ENCODE assay signal across 16 cellular contexts in the genomic region with DNA sequence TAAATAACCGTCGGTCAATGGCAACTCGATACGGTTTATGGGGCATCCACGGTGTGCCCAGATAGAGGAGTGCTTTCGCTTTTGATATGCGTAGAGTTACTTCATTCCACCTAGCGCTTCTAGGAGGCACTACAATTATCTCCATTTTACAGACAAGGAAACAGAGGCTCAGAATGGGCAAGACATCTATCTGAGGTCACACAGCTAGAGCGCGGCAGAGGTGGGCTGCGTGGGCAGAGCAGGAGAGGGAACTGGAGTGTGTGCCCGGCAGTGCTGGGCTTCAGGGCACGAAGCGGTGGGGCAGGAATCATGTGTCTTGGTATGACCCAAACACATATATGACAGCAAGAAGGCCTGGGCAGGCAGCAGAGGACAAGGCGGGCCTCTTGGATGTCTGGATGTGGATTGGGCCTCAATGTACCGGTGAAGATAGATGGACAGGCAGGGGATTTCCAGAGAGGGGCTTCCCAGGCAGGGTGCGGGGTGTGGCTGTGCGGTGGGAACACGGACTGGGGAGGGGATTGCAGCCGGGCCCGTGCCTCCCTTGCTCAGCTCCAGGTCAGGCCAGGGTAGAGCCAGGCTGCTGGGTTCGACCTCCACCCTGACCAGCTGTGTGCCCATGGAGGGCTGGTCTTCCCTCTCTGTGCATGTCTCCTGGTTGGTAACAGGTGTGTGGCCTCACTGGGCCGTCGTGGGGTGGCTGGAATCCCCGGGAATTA. TPM values are rescaled to one million over a fixed set of nuclear protein-coding genes. Genes with fewer than 3 reads are reported as not detected.
DNase-seq lines count a peak whose midpoint lies in the region; ATAC-seq and TF ChIP-seq lines count a peak whose summit lies in the region.
"Had no signal": no experiment of that assay in that cellular context is flagged by ENCODE, and none has a peak within 500 bp of the region (broad histone marks: within the 10 kb centered on the region; RNA-seq: fewer than 3 reads in every experiment).

No MANE protein-coding gene starts in this region.

- peaks cover 4 to 20% (median 6%) of the 10 kb centered on the region in 3 donors for H3K4me1 Mint-ChIP-seq in T-cell
- H3K4me1 Mint-ChIP-seq: endodermal cell had no signal

- H3K9ac ChIP-seq in BLaER1 = no peak overlapping the region

- POLR2A ChIA-PET in OCI-LY7 (lab: Charles Lee) (no interaction called here), T-cell (lab: Charles Lee) (no interaction called here)

- CTCF ChIA-PET in OCI-LY7 (lab: Charles Lee; ENCODE audit: unreplicated experiment) = no interaction called here
- CTCF ChIA-PET in T-cell (lab: Charles Lee) = no interaction called here

- no TSS peak for BruUV-seq in OCI-LY7 (replicated peaks; lab: Mats Ljungman, UMichigan)

- in situ Hi-C loops in GM13976 (cut with MboI; ENCODE audit: low sequenced_read_pairs, unreplicated experiment) = no loop called here

- H3K9me3 Mint-ChIP-seq in T-cell = no peaks in the 10 kb centered on the region
- H3K9me3 Mint-ChIP-seq: endodermal cell had no signal

- H3K36me3 ChIP-seq in BLaER1 (no peaks in the 10 kb centered on the region), OCI-LY7 (ENCODE audit: insufficient read depth, low read length) (no peaks in the 10 kb centered on the region)
- H3K36me3 ChIP-seq: ovary had no signal

- no peaks in the 10 kb centered on the region for H3K9me2 ChIP-seq in OCI-LY7 (ENCODE audit: insufficient read depth, low read length)

- H3K4me2 ChIP-seq in BLaER1 (peak overlapping the region; percentile 57), OCI-LY7 (ENCODE audit: low read length) (peak overlapping the region; percentile 50; the same call in 1 of the 2 replicates)

- H3K27me3 Mint-ChIP-seq in T-cell = peaks cover 4 to 9% of the 10 kb centered on the region in 2 donors

- TF ChIP-seq CTCF in GM13976 (IDR thresholded peaks at IDR 0.05; ENCODE audit: borderline replicate concordance, control extremely low read depth, extremely low read depth, insufficient read depth, missing control alignments) = peak; percentile 7
- TF ChIP-seq CTCF in OCI-LY7 (conservative IDR thresholded peaks at IDR 0.05; ENCODE audit: low read length) = peak; percentile 42

- H3K4me3 ChIP-seq in BLaER1 = no peak overlapping the region
- H3K4me3 ChIP-seq in OCI-LY7 (ENCODE audit: low read depth, low read length, poor library complexity, severe bottlenecking) = peak overlapping the region; percentile 39
- H3K4me3 ChIP-seq: ovary had no signal

- ATAC-seq in T-cell (replicated peaks in 1 of 4) = no peak

- peak overlapping the region in 1 of 2 donors; percentile 6 for H3K27ac Mint-ChIP-seq in T-cell
- H3K27ac Mint-ChIP-seq: endodermal cell had no signal

- H3K27me3 ChIP-seq in BLaER1 = no peaks in the 10 kb centered on the region
- H3K27me3 ChIP-seq: ovary had no signal

- H3K9me3 ChIP-seq in BLaER1 = no peaks in the 10 kb centered on the region
- H3K9me3 ChIP-seq in OCI-LY7 (ENCODE audit: low read length) = no peaks in the 10 kb centered on the region
- H3K9me3 ChIP-seq: ovary had no signal

- H4K20me1 ChIP-seq in BLaER1 (no peaks in the 10 kb centered on the region), OCI-LY7 (ENCODE audit: insufficient read depth, low read length) (no peaks in the 10 kb centered on the region)

- peak overlapping the region; percentile 60; the same call in 1 of the 2 replicates for H3K27ac ChIP-seq in BLaER1
- no peak overlapping the region for H3K27ac ChIP-seq in OCI-LY7 (ENCODE audit: low read depth, low read length, poor library complexity, severe bottlenecking)
- H3K27ac ChIP-seq: ovary had no signal

- peaks cover 91% of the 10 kb centered on the region for H3K4me1 ChIP-seq in BLaER1
- peaks cover 24% of the 10 kb centered on the region for H3K4me1 ChIP-seq in OCI-LY7 (ENCODE audit: insufficient read depth, low read length, poor library complexity, severe bottlenecking)

- no peak overlapping the region for H3K4me3 Mint-ChIP-seq in T-cell
- H3K4me3 Mint-ChIP-seq: brain, endodermal cell had no signal

- H3K36me3 Mint-ChIP-seq in T-cell = no peaks in the 10 kb centered on the region
- H3K36me3 Mint-ChIP-seq: brain had no signal

- H2AFZ ChIP-seq in OCI-LY7 (ENCODE audit: low read length) = peak overlapping the region; percentile 28; the same call in 1 of the 2 replicates

- intact Hi-C loops in OCI-LY7 (cut with micrococcal nuclease; ENCODE audit: unreplicated experiment) = no loop called here

- DNase-seq in GM13976 (ENCODE audit: low spot score) = peak; percentile 67
- peak; percentile 25 for DNase-seq in OCI-LY7 (ENCODE audit: low spot score)
- DNase-seq in kidney tubule cell (ENCODE audit: low spot score) = peak; percentile 15
- DNase-seq in NOMO-1 treated with dmso at 0.1 percent for 144 hours (lab: John Stamatoyannopoulos, UW; ENCODE audit: unreplicated experiment) = no peak
- DNase-seq in NCI-H2029 treated with DMSO at 0.1 percent for 48 hours (lab: John Stamatoyannopoulos, UW) = no peak
- no peak for DNase-seq in T-cell
- DNase-seq in activated CD4-positive, alpha-beta T cell treated with anti-CD3 and anti-CD28 coated beads, Interleukin-2, amount 50 U/mL, for 48 hours = no peak
- DNase-seq: EL; GOT3; NCI-H1105; NCI-H510A; stimulated activated CD8-positive, alpha-beta memory T cell treated with anti-CD3 and anti-CD28 coated beads, Interleukin-4, amount 100 ng/mL, for 48 hours had no signal

- no peaks in the 10 kb centered on the region for H3K79me2 ChIP-seq in OCI-LY7 (ENCODE audit: insufficient read depth, low read depth, low read length)

RNA-seq across cellular contexts. Expression of gene TP73, which starts 21.2 kb away (rescaled TPM):
- total RNA-seq in OCI-LY7 (2014; rRNA removed; shearing (Covaris generic)) = 0.05 TPM in 1 of 2 replicates, not detected in the other
- total RNA-seq in OCI-LY7 (2022) (0.37 and 0.48 TPM in 2 replicates), T-cell (under 1 TPM in 4 of 5 donors, not detected in 1; 0.12 to 0.21 (median 0.18) TPM)

RNA-seq across cellular contexts. Expression of gene WRAP73, which starts 23.6 kb away (rescaled TPM):
- total RNA-seq in OCI-LY7 (2014; rRNA removed; shearing (Covaris generic)) = 28.1 and 40.0 TPM in 2 replicates
- total RNA-seq in OCI-LY7 (2022) = 32.9 and 34.7 TPM in 2 replicates
- 10 to 100 TPM; 33.7 to 44.9 (median 39.8) TPM for total RNA-seq in T-cell

RNA-seq across cellular contexts. Expression of gene TPRG1L, which starts 48.7 kb away (rescaled TPM):
- total RNA-seq in OCI-LY7 (2014; rRNA removed; shearing (Covaris generic)) = 3.1 and 3.6 TPM in 2 replicates
- total RNA-seq in OCI-LY7 (2022) (6.8 and 7.4 TPM in 2 replicates), T-cell (10 to 100 TPM; 36.7 to 48.5 (median 45.4) TPM)

Comparison
In these comparisons a context has a peak if more than half of its experiments do, and no peak if none do; other contexts are left out.
1. DNase-seq: peak in GM13976 (single experiment), OCI-LY7 (single experiment) and kidney tubule cell (single experiment); none in NOMO-1 treated with dmso at 0.1 percent for 144 hours (single experiment), NCI-H2029 treated with DMSO at 0.1 percent for 48 hours (single experiment), T-cell (0 of 34) and activated CD4-positive, alpha-beta T cell treated with anti-CD3 and anti-CD28 coated beads, Interleukin-2, amount 50 U/mL, for 48 hours (0 of 2).
2. RNA of gene TPRG1L, which starts 48.7 kb away (total RNA-seq): 36.7 to 48.5 TPM in T-cell; 3.1 to 7.4 TPM in OCI-LY7; every median in the first group is over 4 times any median in the second.